In genomic region chr19:18611327-18612050, GRCh38 we compare ENCODE assay signal across 11 cellular contexts. TPM values are rescaled to one million over a fixed set of nuclear protein-coding genes. Genes with fewer than 3 reads are reported as not detected.
DNase-seq lines count a peak whose midpoint lies in the region; ATAC-seq and TF ChIP-seq lines count a peak whose summit lies in the region.
"Had no signal": no experiment of that assay in that cellular context is flagged by ENCODE, and none has a peak within 500 bp of the region (broad histone marks: within the 10 kb centered on the region; RNA-seq: fewer than 3 reads in every experiment).

No MANE protein-coding gene starts in this region.

- no peaks in the 10 kb centered on the region for H3K36me3 ChIP-seq in PC-9 (ENCODE audit: low read depth)
- no peaks in the 10 kb centered on the region for H3K36me3 ChIP-seq in suprapubic skin
- H3K36me3 ChIP-seq: neutrophil had no signal

- BruUV-seq in PC-9 (replicated peaks; lab: Mats Ljungman, UMichigan) = no TSS peak

- H3K27me3 ChIP-seq in right cardiac atrium (ENCODE audit: control insufficient read depth, insufficient read depth) = no peaks in the 10 kb centered on the region
- H3K27me3 ChIP-seq in PC-9 (ENCODE audit: insufficient read depth, low read depth) = peaks cover 88% of the 10 kb centered on the region
- peaks cover 93% of the 10 kb centered on the region for H3K27me3 ChIP-seq in suprapubic skin

- TF ChIP-seq CTCF in PC-9 (conservative IDR thresholded peaks at IDR 0.05) = no peak
- no peak for TF ChIP-seq CTCF in suprapubic skin (IDR thresholded peaks at IDR 0.05)

- 3% methylated on average over 62 of the region's 62 CpGs for WGBS in right cardiac atrium
- WGBS in suprapubic skin = 4% methylated on average over 12 of the region's 62 CpGs

- H3K4me1 ChIP-seq in right cardiac atrium (ENCODE audit: control insufficient read depth, insufficient read depth, low read length) = no peaks in the 10 kb centered on the region
- peaks cover 26% of the 10 kb centered on the region for H3K4me1 ChIP-seq in PC-9 (replicated peaks; ENCODE audit: insufficient read depth)
- peaks cover 45% of the 10 kb centered on the region for H3K4me1 ChIP-seq in suprapubic skin

- H3K4me2 ChIP-seq in PC-9 = peak overlapping the region; percentile 68

- intact Hi-C loops in right cardiac atrium (cut with DNase I) = no loop called here
- intact Hi-C loops in Right ventricle myocardium inferior (cut with DNase I) = no loop called here
- intact Hi-C loops in PC-9 (cut with micrococcal nuclease; ENCODE audit: unreplicated experiment) = no loop called here

- no peak for TF ChIP-seq POLR2A in suprapubic skin (IDR thresholded peaks at IDR 0.05)

- POLR2A ChIA-PET in PC-9 (lab: Charles Lee; ENCODE audit: unreplicated experiment) = no interaction called here

- ATAC-seq in right cardiac atrium = no peak
- no peak for ATAC-seq in Right ventricle myocardium inferior

- H3F3A ChIP-seq in PC-9 (ENCODE audit: insufficient read depth, low read depth) = peaks cover 27% of the 10 kb centered on the region; the same call in 1 of the 2 replicates

- no peaks in the 10 kb centered on the region for H3K9me2 ChIP-seq in PC-9 (ENCODE audit: insufficient read depth)

- DNase-seq in right cardiac atrium (no peak), Right ventricle myocardium inferior (ENCODE audit: missing footprints) (no peak), PC-9 (no peak), suprapubic skin (ENCODE audit: low spot score in 2 of 2) (no peak), NCI-H345 (lab: John Stamatoyannopoulos, UW) (no peak), anterior cingulate cortex (lab: John Stamatoyannopoulos, UW) (no peak), DMS153 (lab: John Stamatoyannopoulos, UW) (no peak)
- DNase-seq: NCI-H1694 treated with DMSO at 0.1 percent for 48 hours, T1000 had no signal

- CTCF ChIA-PET in PC-9 (lab: Charles Lee) = no interaction called here

- TF ChIP-seq EP300 in suprapubic skin (IDR thresholded peaks at IDR 0.05) = no peak

- no peak overlapping the region for H2AFZ ChIP-seq in PC-9

- H3K79me2 ChIP-seq in PC-9 (ENCODE audit: low read depth) = no peaks in the 10 kb centered on the region

- H3K4me3 ChIP-seq in right cardiac atrium (ENCODE audit: low read length) (peak overlapping the region; percentile 4), PC-9 (no peak overlapping the region), iPS-18c (ENCODE audit: insufficient read depth, low read depth, low read length) (peak overlapping the region; percentile 56; the same call in 1 of the 2 replicates), suprapubic skin (peak overlapping the region; percentile 21)

- H4K20me1 ChIP-seq in PC-9 (ENCODE audit: insufficient read depth) = no peaks in the 10 kb centered on the region

- H3K9me3 ChIP-seq in right cardiac atrium (ENCODE audit: control insufficient read depth, low read length) (no peaks in the 10 kb centered on the region), PC-9 (ENCODE audit: insufficient read depth, low read depth) (no peaks in the 10 kb centered on the region), iPS-18c (ENCODE audit: control insufficient read depth, insufficient read depth, low read length) (peaks cover 4% of the 10 kb centered on the region), suprapubic skin (no peaks in the 10 kb centered on the region)
- H3K9me3 ChIP-seq: neutrophil had no signal

- no peak overlapping the region for H3K27ac ChIP-seq in right cardiac atrium (ENCODE audit: low read length)
- no peak overlapping the region for H3K27ac ChIP-seq in PC-9
- no peak overlapping the region for H3K27ac ChIP-seq in suprapubic skin
- H3K27ac ChIP-seq: neutrophil had no signal

RNA-seq across cellular contexts. Expression of gene TMEM59L, which starts 1.2 kb away (rescaled TPM):
- 1 to 10 TPM; 2.2 to 5.9 (median 4.0) TPM for total RNA-seq in right cardiac atrium
- 4.8 TPM for polyA plus RNA-seq in right cardiac atrium
- total RNA-seq in Right ventricle myocardium inferior = 2.8 TPM
- 0.65 and 2.5 TPM in 2 replicates for total RNA-seq in PC-9 (2021)
- 1 to 10 TPM in 2 of 4 donors, under 1 TPM in 2; 0.49 to 1.4 (median 0.97) TPM for total RNA-seq in suprapubic skin

RNA-seq across cellular contexts. Expression of gene CRLF1, which starts 4.9 kb away (rescaled TPM):
- total RNA-seq in right cardiac atrium (10 to 100 TPM in 3 of 4 donors, 1 to 10 TPM in 1; 7.2 to 64.0 (median 38.8) TPM), Right ventricle myocardium inferior (35.7 TPM), PC-9 (2021) (0.46 and 2.8 TPM in 2 replicates), suprapubic skin (10 to 100 TPM; 21.2 to 65.5 (median 47.9) TPM)
- polyA plus RNA-seq in right cardiac atrium = 79.6 TPM

RNA-seq across cellular contexts. Expression of gene REX1BD, which starts 22.9 kb away (rescaled TPM):
- total RNA-seq in right cardiac atrium (10 to 100 TPM; 71.0 to 90.7 (median 77.1) TPM), Right ventricle myocardium inferior (79.3 TPM), PC-9 (2021) (44.8 and 64.3 TPM in 2 replicates), suprapubic skin (10 to 100 TPM; 77.0 to 86.7 (median 82.6) TPM)
- 99.9 TPM for polyA plus RNA-seq in right cardiac atrium

RNA-seq across cellular contexts. Expression of gene KLHL26, which starts 25.3 kb away (rescaled TPM):
- 10 to 100 TPM in 1 of 4 donors, 1 to 10 TPM in 3; 8.9 to 14.4 (median 9.3) TPM for total RNA-seq in right cardiac atrium
- 5.1 TPM for polyA plus RNA-seq in right cardiac atrium
- 6.6 TPM for total RNA-seq in Right ventricle myocardium inferior
- total RNA-seq in PC-9 (2021) = 11.8 and 12.5 TPM in 2 replicates
- 10 to 100 TPM in 2 of 4 donors, 1 to 10 TPM in 2; 6.9 to 26.5 (median 11.5) TPM for total RNA-seq in suprapubic skin

RNA-seq across cellular contexts. Expression of gene UBA52, which starts 39.8 kb away (rescaled TPM):
- 100 to 1,000 TPM; 712 to 793 (median 725) TPM for total RNA-seq in right cardiac atrium
- 622 TPM for polyA plus RNA-seq in right cardiac atrium
- total RNA-seq in Right ventricle myocardium inferior = 737 TPM
- 1,141 and 1,151 TPM in 2 replicates for total RNA-seq in PC-9 (2021)
- total RNA-seq in suprapubic skin = 1,000 to 10,000 TPM in 1 of 4 donors, 100 to 1,000 TPM in 3; 405 to 1,087 (median 865) TPM
